Comparison of ENCODE assay signal across 28 cellular contexts in the genomic region with DNA sequence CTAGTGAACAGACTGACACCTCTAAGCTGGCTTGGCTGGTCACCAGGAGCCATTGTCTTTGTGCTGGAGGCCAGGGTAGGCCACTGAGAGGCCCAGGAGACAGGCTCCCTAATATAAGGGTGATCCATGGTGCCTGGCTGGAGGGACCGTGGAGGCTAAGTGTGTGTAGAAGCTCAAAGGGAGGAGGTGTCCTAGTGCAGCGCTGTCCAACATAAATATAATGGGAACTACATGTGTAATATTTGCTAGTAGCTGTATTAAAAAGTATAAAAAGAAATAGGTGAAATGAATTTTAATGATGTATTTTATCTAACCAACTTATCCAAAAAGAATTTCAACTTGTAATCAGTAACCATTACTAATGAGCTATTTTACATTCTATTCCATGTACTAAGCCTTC. TPM values are rescaled to one million over a fixed set of nuclear protein-coding genes. Genes with fewer than 3 reads are reported as not detected.
DNase-seq lines count a peak whose midpoint lies in the region; ATAC-seq and TF ChIP-seq lines count a peak whose summit lies in the region.
"Had no signal": no experiment of that assay in that cellular context is flagged by ENCODE, and none has a peak within 500 bp of the region (broad histone marks: within the 10 kb centered on the region; RNA-seq: fewer than 3 reads in every experiment).

No MANE protein-coding gene starts in this region.

- H3K79me1 ChIP-seq in mesenchymal stem cell (replicated peaks; ENCODE audit: low read length, poor library complexity, severe bottlenecking) = peaks cover 3% of the 10 kb centered on the region

- peaks cover 97% of the 10 kb centered on the region for H4K20me1 ChIP-seq in neural progenitor cell (ENCODE audit: low read depth)

- peak overlapping the region; percentile 82 to 85 for H3K27ac Mint-ChIP-seq in effector memory CD8-positive, alpha-beta T cell
- H3K27ac Mint-ChIP-seq in neural progenitor cell = peak overlapping the region; percentile 93
- H3K27ac Mint-ChIP-seq: activated CD8-positive, alpha-beta T cell treated with anti-CD3 and anti-CD28 coated beads, Interleukin-2, amount 10 ng/mL, durations not matched to agents 7 days and 5 days had no signal

- H2AFZ ChIP-seq in neural progenitor cell (replicated peaks) (no peak overlapping the region), mesenchymal stem cell (ENCODE audit: low read depth, low read length) (no peak overlapping the region)

- peaks cover 89% of the 10 kb centered on the region for H3K79me2 ChIP-seq in neural progenitor cell (ENCODE audit: low read depth)

- no peaks in the 10 kb centered on the region for H3K9me3 Mint-ChIP-seq in effector memory CD8-positive, alpha-beta T cell
- no peaks in the 10 kb centered on the region for H3K9me3 Mint-ChIP-seq in neural progenitor cell
- H3K9me3 Mint-ChIP-seq: brain had no signal

- in situ Hi-C loops in G401 (cut with HindIII; ENCODE audit: low sequenced_read_pairs) = no loop called here

- H2BK120ac ChIP-seq in mesenchymal stem cell (ENCODE audit: low read depth, low read length) = no peak overlapping the region

- H3K9me3 ChIP-seq in HUES6 (ENCODE audit: control insufficient read depth, insufficient read depth, low read depth, low read length) (no peaks in the 10 kb centered on the region), neural progenitor cell (ENCODE audit: low read depth) (no peaks in the 10 kb centered on the region), mesenchymal stem cell (ENCODE audit: control insufficient read depth, low read length) (no peaks in the 10 kb centered on the region)
- H3K9me3 ChIP-seq: thyroid gland had no signal

- H2AK5ac ChIP-seq in mesenchymal stem cell (ENCODE audit: low read length, severe bottlenecking) = no peak overlapping the region

- DNase-seq in G401 (ENCODE audit: low spot score) (peak; percentile 45), neural progenitor cell (ENCODE audit: low spot score) (no peak), mesenchymal stem cell (no peak), putamen (ENCODE audit: low spot score) (no peak), HPDE6-E6E7 (ENCODE audit: extremely low spot score) (no peak)
- no peak for DNase-seq in effector memory CD8-positive, alpha-beta T cell
- DNase-seq: activated CD4-positive, CD25-positive, alpha-beta regulatory T cell treated with anti-CD3 and anti-CD28 coated beads, Interleukin-2, amount 50 U/mL, for 72 hours; activated CD8-positive, alpha-beta T cell treated with anti-CD3 and anti-CD28 coated beads, Interleukin-2, amount 10 ng/mL, durations not matched to agents 7 days and 5 days; activated gamma-delta T cell treated with Interleukin-2 at 50 U/mL for 16 hours; effector CD8-positive, alpha-beta T cell; foreskin melanocyte; GOT3; islet precursor cell; mammary epithelial cell; NCI-H1436; RPMI8226; stimulated activated CD4-positive, alpha-beta T cell treated with anti-CD3 and anti-CD28 coated beads, Interleukin-4, amount 100 ng/mL, for 24 hours; stimulated activated naive CD4-positive, alpha-beta T cell; thyroid gland had no signal

- no peak for TF ChIP-seq CTCF in neural progenitor cell (IDR thresholded peaks at IDR 0.05)

- H3K23ac ChIP-seq in mesenchymal stem cell (ENCODE audit: low read length in 2 of 2) = no peak overlapping the region

- no peak overlapping the region for H3K18ac ChIP-seq in mesenchymal stem cell (ENCODE audit: low read depth in 1 of 2, low read length in 2 of 2)

- H3K9ac ChIP-seq in HUES6 (ENCODE audit: low read length) = peak overlapping the region; percentile 66
- no peak overlapping the region for H3K9ac ChIP-seq in neural progenitor cell
- no peak overlapping the region for H3K9ac ChIP-seq in mesenchymal stem cell (ENCODE audit: low read length)

- peaks cover 3% of the 10 kb centered on the region for H3K36me3 Mint-ChIP-seq in effector memory CD8-positive, alpha-beta T cell (ENCODE audit: insufficient read depth)
- H3K36me3 Mint-ChIP-seq in neural progenitor cell = peaks cover 1% of the 10 kb centered on the region
- H3K36me3 Mint-ChIP-seq: brain had no signal

- no peak overlapping the region for H4K91ac ChIP-seq in mesenchymal stem cell (ENCODE audit: low read length)

- peak overlapping the region; percentile 82 for H3K4me2 ChIP-seq in neural progenitor cell
- no peak overlapping the region for H3K4me2 ChIP-seq in mesenchymal stem cell (ENCODE audit: low read length, poor library complexity, severe bottlenecking)

- peaks cover 19 to 51% of the 10 kb centered on the region in 2 donors for H3K4me1 Mint-ChIP-seq in effector memory CD8-positive, alpha-beta T cell (ENCODE audit: low read depth in 2 of 2)
- peaks cover 59% of the 10 kb centered on the region for H3K4me1 Mint-ChIP-seq in neural progenitor cell

- H3K27me3 Mint-ChIP-seq in effector memory CD8-positive, alpha-beta T cell = no peaks in the 10 kb centered on the region
- peaks cover 9% of the 10 kb centered on the region for H3K27me3 Mint-ChIP-seq in neural progenitor cell (ENCODE audit: insufficient read depth, low read depth)

- H3F3A ChIP-seq in neural progenitor cell (ENCODE audit: low read depth) = peaks cover 57% of the 10 kb centered on the region

- H3K14ac ChIP-seq in mesenchymal stem cell (ENCODE audit: low read length in 2 of 2) = no peak overlapping the region

- H2BK12ac ChIP-seq in mesenchymal stem cell (ENCODE audit: low read length in 2 of 2) = no peak overlapping the region

- no peak overlapping the region for H3K4me3 Mint-ChIP-seq in effector memory CD8-positive, alpha-beta T cell
- H3K4me3 Mint-ChIP-seq in neural progenitor cell = no peak overlapping the region
- H3K4me3 Mint-ChIP-seq: activated CD8-positive, alpha-beta T cell treated with anti-CD3 and anti-CD28 coated beads, Interleukin-2, amount 10 ng/mL, durations not matched to agents 7 days and 5 days had no signal

- no peak overlapping the region for H2BK15ac ChIP-seq in mesenchymal stem cell (ENCODE audit: low read depth, poor library complexity, severe bottlenecking)

- no peak for ATAC-seq in effector memory CD8-positive, alpha-beta T cell (replicated peaks)
- ATAC-seq in HG02642 (IDR thresholded peaks at IDR 0.05; ENCODE audit: poor library complexity, unreplicated experiment) = no peak
- ATAC-seq: activated CD8-positive, alpha-beta T cell treated with anti-CD3 and anti-CD28 coated beads, Interleukin-2, amount 10 ng/mL, durations not matched to agents 7 days and 5 days; esophagus mucosa had no signal

- H3K36me3 ChIP-seq in HUES6 (ENCODE audit: control insufficient read depth, insufficient read depth, low read length) (no peaks in the 10 kb centered on the region), neural progenitor cell (no peaks in the 10 kb centered on the region), mesenchymal stem cell (ENCODE audit: control insufficient read depth in 1 of 2, insufficient read depth in 2 of 2, low read depth in 1 of 2, low read length in 2 of 2) (no peaks in the 10 kb centered on the region)
- H3K36me3 ChIP-seq: thyroid gland had no signal

- H2BK5ac ChIP-seq in mesenchymal stem cell (ENCODE audit: low read depth, low read length, poor library complexity, severe bottlenecking) = no peak overlapping the region

- no peak overlapping the region for H4K8ac ChIP-seq in mesenchymal stem cell (ENCODE audit: low read length)

- no peaks in the 10 kb centered on the region for H3K27me3 ChIP-seq in HUES6 (ENCODE audit: control insufficient read depth, insufficient read depth, low read length)
- peaks cover 6% of the 10 kb centered on the region for H3K27me3 ChIP-seq in neural progenitor cell
- H3K27me3 ChIP-seq in mesenchymal stem cell (ENCODE audit: control insufficient read depth in 1 of 2, insufficient read depth in 1 of 2, low read length in 2 of 2) = no peaks in the 10 kb centered on the region
- H3K27me3 ChIP-seq: thyroid gland had no signal

- peak overlapping the region; percentile 71; the same call in 1 of the 2 replicates for H3K27ac ChIP-seq in HUES6 (ENCODE audit: low read depth, low read length)
- no peak overlapping the region for H3K27ac ChIP-seq in neural progenitor cell
- H3K27ac ChIP-seq in mesenchymal stem cell (ENCODE audit: low read length, poor library complexity, severe bottlenecking) = no peak overlapping the region
- H3K27ac ChIP-seq: C4-2B had no signal

- H3K4me3 ChIP-seq in HUES6 (ENCODE audit: low read depth, low read length) = peak overlapping the region; percentile 37; the same call in 1 of the 2 replicates
- H3K4me3 ChIP-seq in neural progenitor cell = no peak overlapping the region
- H3K4me3 ChIP-seq in mesenchymal stem cell (ENCODE audit: insufficient read depth in 1 of 2, low read depth in 1 of 2, low read length in 2 of 2) = no peak overlapping the region
- H3K4me3 ChIP-seq: thyroid gland had no signal

- WGBS in mesenchymal stem cell = 90% methylated on average over 2 of the region's 2 CpGs

- H3K4me1 ChIP-seq in HUES6 (ENCODE audit: control insufficient read depth, insufficient read depth, low read length) (peaks cover 65% of the 10 kb centered on the region), neural progenitor cell (peaks cover 47% of the 10 kb centered on the region), mesenchymal stem cell (ENCODE audit: control insufficient read depth, insufficient read depth, low read depth, low read length) (peaks cover 11% of the 10 kb centered on the region)

- H3K4ac ChIP-seq in mesenchymal stem cell (ENCODE audit: low read depth in 1 of 2, low read length in 2 of 2) = no peak overlapping the region

RNA-seq across cellular contexts. Expression of gene SOX13, which starts 35.0 kb away (rescaled TPM):
- total RNA-seq in G401 (2014; rRNA removed; shearing (Covaris generic)) = 0.06 TPM in 1 of 2 replicates, not detected in the other
- 27.8 and 28.6 TPM in 2 replicates for total RNA-seq in neural progenitor cell (ENCODE audit: low replicate concordance)
- polyA plus RNA-seq in mesenchymal stem cell (2013, experiment 1 of 2) = 5.9 TPM
- 5.8 TPM for polyA plus RNA-seq in mesenchymal stem cell (2013, experiment 2 of 2)

RNA-seq across cellular contexts. Expression of gene ETNK2, which starts 44.0 kb away (rescaled TPM):
- total RNA-seq in G401 (2014; rRNA removed; shearing (Covaris generic)) = 11.9 and 15.8 TPM in 2 replicates
- 5.3 and 17.6 TPM in 2 replicates for total RNA-seq in neural progenitor cell (ENCODE audit: low replicate concordance)
- 5.0 TPM for polyA plus RNA-seq in mesenchymal stem cell (2013, experiment 1 of 2)
- 4.8 TPM for polyA plus RNA-seq in mesenchymal stem cell (2013, experiment 2 of 2)
- total RNA-seq: T-helper 1 cell treated with Interleukin-12 subunit alpha and Interleukin-12 subunit beta and Interleukin-4 antibody, amounts not matched to agents 30 ng/mL and 1 ng/mL, for 36 hours had no signal

RNA-seq across cellular contexts. Expression of gene REN, which starts 58.2 kb away (rescaled TPM):
- total RNA-seq in G401 (2014; rRNA removed; shearing (Covaris generic)) = not detected in 2 replicates
- total RNA-seq in neural progenitor cell (ENCODE audit: low replicate concordance) = not detected in 2 replicates
- 0.10 TPM for polyA plus RNA-seq in mesenchymal stem cell (2013, experiment 1 of 2)
- polyA plus RNA-seq in mesenchymal stem cell (2013, experiment 2 of 2) = 0.07 TPM
- total RNA-seq: activated CD8-positive, alpha-beta T cell treated with anti-CD3 and anti-CD28 coated beads, Interleukin-2, amount 10 ng/mL, durations not matched to agents 7 days and 5 days; Daoy; esophagus mucosa; mammary epithelial cell; osteoblast; SK-MEL-5; T-helper 1 cell treated with Interleukin-12 subunit alpha and Interleukin-12 subunit beta and Interleukin-4 antibody, amounts not matched to agents 30 ng/mL and 1 ng/mL, for 36 hours; thyroid gland had no signal

Comparison
In these comparisons a context has a peak if more than half of its experiments do, and no peak if none do; other contexts are left out.
1. RNA of gene SOX13, which starts 35.0 kb away (total RNA-seq): 27.8 to 28.6 TPM in neural progenitor cell; 0.06 TPM in G401; every median in the first group is over 10 times any median in the second.